1 cellular context compared by ENCODE assay signal in the genomic region with DNA sequence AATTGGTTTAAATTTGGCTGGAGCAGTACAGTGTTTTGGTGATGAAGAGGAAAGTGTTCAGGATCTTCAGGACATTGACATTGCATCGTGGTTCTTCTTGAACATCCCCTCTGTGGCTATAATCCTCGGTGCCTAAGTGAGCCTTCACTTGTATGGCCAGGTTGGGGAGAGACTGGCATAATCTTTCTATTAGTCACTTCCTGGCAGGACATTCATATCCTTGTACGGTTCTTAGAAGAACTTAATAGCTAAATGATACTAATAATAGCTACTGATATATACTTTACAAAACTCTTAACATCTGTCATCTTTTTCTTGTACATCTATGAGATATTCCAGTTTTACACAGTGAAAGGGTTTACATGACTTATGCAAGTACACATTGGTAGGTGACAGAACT.
TF ChIP-seq lines count a peak whose summit lies in the region.

No MANE protein-coding gene starts in this region.

TF ChIP-seq in A549, 52 proteins besides CTCF, POLR2A, EP300 and RAD21:
- TF ChIP-seq FOSL2 (IDR thresholded peaks at IDR 0.05) (no peak), FOSL2 (CRISPR knock-in tag; IDR thresholded peaks at IDR 0.05) (peak; percentile 56; the same call in 1 of the 2 replicates), BHLHE40 (IDR thresholded peaks at IDR 0.05; ENCODE audit: low read depth, low read length) (no peak)
TF ChIP-seq in A549: peak in this region for 1.
